In genomic region chr2:74291217-74291551, GRCh38 we compare ENCODE assay signal across 12 cellular contexts. TPM values are rescaled to one million over a fixed set of nuclear protein-coding genes. Genes with fewer than 3 reads are reported as not detected.
DNase-seq lines count a peak whose midpoint lies in the region; ATAC-seq lines count a peak whose summit lies in the region.
"Had no signal": no experiment of that assay in that cellular context is flagged by ENCODE, and none has a peak within 500 bp of the region (broad histone marks: within the 10 kb centered on the region; RNA-seq: fewer than 3 reads in every experiment).

No MANE protein-coding gene starts in this region.

- no peak for DNase-seq in activated T-cell treated with anti-CD3 and anti-CD28 coated beads, Interleukin-2, amount 50 U/mL, for 24 hours
- DNase-seq in activated T-cell treated with anti-CD3 and anti-CD28 coated beads, Interleukin-2, amount 50 U/mL, for 4 hours: no peak
- no peak for DNase-seq in activated naive CD4-positive, alpha-beta T cell treated with anti-CD3 and anti-CD28 coated beads, Interleukin-2, amount 50 U/mL, for 72 hours (ENCODE audit: low spot score in 2 of 2)
- no peak for DNase-seq in stimulated activated effector memory CD8-positive, alpha-beta T cell treated with anti-CD3 and anti-CD28 coated beads, Interleukin-12 subunit alpha, Interleukin-12 subunit beta, amount 100 ng/mL, for 72 hours (ENCODE audit: low spot score in 2 of 2)
- DNase-seq: erythroblast, heart right ventricle, NCI-H1694, SHP77 treated with DMSO at 0.1 percent for 48 hours had no signal

- peaks cover 19% of the 10 kb centered on the region for H3K4me1 Mint-ChIP-seq in activated T-cell treated with anti-CD3 and anti-CD28 coated beads, Interleukin-2, amount 50 U/mL, for 24 hours (ENCODE audit: low read depth)
- H3K4me1 Mint-ChIP-seq in activated T-cell treated with anti-CD3 and anti-CD28 coated beads, Interleukin-2, amount 50 U/mL, for 4 hours (ENCODE audit: low read depth): peaks cover 21% of the 10 kb centered on the region
- peaks cover 15% of the 10 kb centered on the region for H3K4me1 Mint-ChIP-seq in stimulated activated effector memory CD8-positive, alpha-beta T cell treated with anti-CD3 and anti-CD28 coated beads, Interleukin-12 subunit alpha, Interleukin-12 subunit beta, amount 100 ng/mL, for 72 hours

- H3K27me3 Mint-ChIP-seq in activated T-cell treated with anti-CD3 and anti-CD28 coated beads, Interleukin-2, amount 50 U/mL, for 24 hours: no peaks in the 10 kb centered on the region
- H3K27me3 Mint-ChIP-seq in activated T-cell treated with anti-CD3 and anti-CD28 coated beads, Interleukin-2, amount 50 U/mL, for 4 hours (ENCODE audit: low read depth): no peaks in the 10 kb centered on the region

- no peak overlapping the region for H3K4me3 Mint-ChIP-seq in activated T-cell treated with anti-CD3 and anti-CD28 coated beads, Interleukin-2, amount 50 U/mL, for 24 hours
- H3K4me3 Mint-ChIP-seq in activated T-cell treated with anti-CD3 and anti-CD28 coated beads, Interleukin-2, amount 50 U/mL, for 4 hours: no peak overlapping the region
- no peak overlapping the region for H3K4me3 Mint-ChIP-seq in stimulated activated effector memory CD8-positive, alpha-beta T cell treated with anti-CD3 and anti-CD28 coated beads, Interleukin-12 subunit alpha, Interleukin-12 subunit beta, amount 100 ng/mL, for 72 hours

- H3K27ac Mint-ChIP-seq in activated T-cell treated with anti-CD3 and anti-CD28 coated beads, Interleukin-2, amount 50 U/mL, for 24 hours: peak overlapping the region; percentile 79
- H3K27ac Mint-ChIP-seq in activated naive CD4-positive, alpha-beta T cell treated with anti-CD3 and anti-CD28 coated beads, Interleukin-2, amount 50 U/mL, for 72 hours: peak overlapping the region; percentile 84 to 90
- H3K27ac Mint-ChIP-seq in stimulated activated effector memory CD8-positive, alpha-beta T cell treated with anti-CD3 and anti-CD28 coated beads, Interleukin-12 subunit alpha, Interleukin-12 subunit beta, amount 100 ng/mL, for 72 hours: peak overlapping the region; percentile 58

- no peak for ATAC-seq in activated T-cell treated with anti-CD3 and anti-CD28 coated beads, Interleukin-2, amount 50 U/mL, for 4 hours
- peak; percentile 21 for ATAC-seq in HG03159 (IDR thresholded peaks at IDR 0.05; ENCODE audit: unreplicated experiment)
- no peak for ATAC-seq in activated naive CD4-positive, alpha-beta T cell treated with anti-CD3 and anti-CD28 coated beads, Interleukin-2, amount 50 U/mL, for 72 hours
- no peak for ATAC-seq in stimulated activated effector memory CD8-positive, alpha-beta T cell treated with anti-CD3 and anti-CD28 coated beads, Interleukin-12 subunit alpha, Interleukin-12 subunit beta, amount 100 ng/mL, for 72 hours
- no peak for ATAC-seq in HG03095 (IDR thresholded peaks at IDR 0.05; ENCODE audit: unreplicated experiment)
- no peak for ATAC-seq in GM19452 (IDR thresholded peaks at IDR 0.05; ENCODE audit: unreplicated experiment)
- no peak for ATAC-seq in GM19328 (IDR thresholded peaks at IDR 0.05; ENCODE audit: unreplicated experiment)

- no peaks in the 10 kb centered on the region for H3K36me3 Mint-ChIP-seq in activated T-cell treated with anti-CD3 and anti-CD28 coated beads, Interleukin-2, amount 50 U/mL, for 24 hours (ENCODE audit: low read depth)
- H3K36me3 Mint-ChIP-seq in activated T-cell treated with anti-CD3 and anti-CD28 coated beads, Interleukin-2, amount 50 U/mL, for 4 hours (ENCODE audit: insufficient read depth): peaks cover 2% of the 10 kb centered on the region
- H3K36me3 Mint-ChIP-seq in activated naive CD4-positive, alpha-beta T cell treated with anti-CD3 and anti-CD28 coated beads, Interleukin-2, amount 50 U/mL, for 72 hours: no peaks in the 10 kb centered on the region
- H3K36me3 Mint-ChIP-seq in stimulated activated effector memory CD8-positive, alpha-beta T cell treated with anti-CD3 and anti-CD28 coated beads, Interleukin-12 subunit alpha, Interleukin-12 subunit beta, amount 100 ng/mL, for 72 hours: no peaks in the 10 kb centered on the region

- no peaks in the 10 kb centered on the region for H3K9me3 Mint-ChIP-seq in activated T-cell treated with anti-CD3 and anti-CD28 coated beads, Interleukin-2, amount 50 U/mL, for 24 hours
- no peaks in the 10 kb centered on the region for H3K9me3 Mint-ChIP-seq in activated T-cell treated with anti-CD3 and anti-CD28 coated beads, Interleukin-2, amount 50 U/mL, for 4 hours
- no peaks in the 10 kb centered on the region for H3K9me3 Mint-ChIP-seq in activated naive CD4-positive, alpha-beta T cell treated with anti-CD3 and anti-CD28 coated beads, Interleukin-2, amount 50 U/mL, for 72 hours
- H3K9me3 Mint-ChIP-seq in stimulated activated effector memory CD8-positive, alpha-beta T cell treated with anti-CD3 and anti-CD28 coated beads, Interleukin-12 subunit alpha, Interleukin-12 subunit beta, amount 100 ng/mL, for 72 hours: no peaks in the 10 kb centered on the region

RNA-seq across cellular contexts. Expression of gene SLC4A5, which starts 52.0 kb away (rescaled TPM):
- 1 to 10 TPM; 1.3 to 1.5 (median 1.4) TPM for total RNA-seq in activated T-cell treated with anti-CD3 and anti-CD28 coated beads, Interleukin-2, amount 50 U/mL, for 4 hours
- 1 to 10 TPM in 1 of 2 donors, under 1 TPM in 1; 0.89 to 1.6 TPM for total RNA-seq in activated naive CD4-positive, alpha-beta T cell treated with anti-CD3 and anti-CD28 coated beads, Interleukin-2, amount 50 U/mL, for 72 hours
